Comparison of ENCODE assay signal across 28 cellular contexts in genomic region chr1:62090016-62090415, GRCh38.
"Had no signal": no experiment of that assay in that cellular context is flagged by ENCODE, and none has a peak within 500 bp of the region (broad histone marks: within the 10 kb centered on the region; RNA-seq: fewer than 3 reads in every experiment).

No MANE protein-coding gene starts in this region.

- H3K27me3 ChIP-seq: ascending aorta, breast epithelium, cardiac muscle cell, colonic mucosa had no signal

- H3K27me3 Mint-ChIP-seq: activated CD4-positive, alpha-beta memory T cell treated with anti-CD3 and anti-CD28 coated beads, Interleukin-2, amount 10 ng/mL, durations not matched to agents 7 days and 5 days; activated CD4-positive, alpha-beta T cell treated with anti-CD3 and anti-CD28 coated beads, Interleukin-2, amount 10 ng/mL, durations not matched to agents 7 days and 5 days; activated naive CD4-positive, alpha-beta T cell treated with anti-CD3 and anti-CD28 coated beads, Interleukin-2, amount 10 ng/mL, durations not matched to agents 7 days and 5 days; activated naive CD8-positive, alpha-beta T cell treated with anti-CD3 and anti-CD28 coated beads, Interleukin-2, amount 10 ng/mL, durations not matched to agents 7 days and 5 days; activated T-cell treated with anti-CD3 and anti-CD28 coated beads, Interleukin-2, amount 50 U/mL, for 24 hours; brain had no signal

- H3K36me3 ChIP-seq: ascending aorta, breast epithelium, cardiac muscle cell, colonic mucosa had no signal

- ATAC-seq: activated naive CD4-positive, alpha-beta T cell treated with anti-CD3 and anti-CD28 coated beads, Interleukin-2, amount 50 U/mL, for 72 hours; activated T-cell treated with anti-CD3 and anti-CD28 coated beads, Interleukin-2, amount 50 U/mL, for 72 hours; esophagus mucosa; WTC11 had no signal

- H3K4me1 Mint-ChIP-seq: activated CD4-positive, alpha-beta memory T cell treated with anti-CD3 and anti-CD28 coated beads, Interleukin-2, amount 10 ng/mL, durations not matched to agents 7 days and 5 days; activated CD4-positive, alpha-beta T cell treated with anti-CD3 and anti-CD28 coated beads, Interleukin-2, amount 10 ng/mL, durations not matched to agents 7 days and 5 days; activated naive CD4-positive, alpha-beta T cell treated with anti-CD3 and anti-CD28 coated beads, Interleukin-2, amount 10 ng/mL, durations not matched to agents 7 days and 5 days; activated naive CD8-positive, alpha-beta T cell treated with anti-CD3 and anti-CD28 coated beads, Interleukin-2, amount 10 ng/mL, durations not matched to agents 7 days and 5 days; brain had no signal

- H3K4me1 ChIP-seq: ascending aorta, breast epithelium, colonic mucosa had no signal

- H3K4me3 Mint-ChIP-seq: activated CD4-positive, alpha-beta memory T cell treated with anti-CD3 and anti-CD28 coated beads, Interleukin-2, amount 10 ng/mL, durations not matched to agents 7 days and 5 days; activated CD4-positive, alpha-beta T cell treated with anti-CD3 and anti-CD28 coated beads, Interleukin-2, amount 10 ng/mL, durations not matched to agents 7 days and 5 days; activated naive CD4-positive, alpha-beta T cell treated with anti-CD3 and anti-CD28 coated beads, Interleukin-2, amount 10 ng/mL, durations not matched to agents 7 days and 5 days; activated naive CD8-positive, alpha-beta T cell treated with anti-CD3 and anti-CD28 coated beads, Interleukin-2, amount 10 ng/mL, durations not matched to agents 7 days and 5 days; activated T-cell treated with anti-CD3 and anti-CD28 coated beads, Interleukin-2, amount 50 U/mL, for 24 hours; activated T-cell treated with anti-CD3 and anti-CD28 coated beads, Interleukin-2, amount 50 U/mL, for 72 hours; brain; WTC11 had no signal

- H3K27ac ChIP-seq: ascending aorta, breast epithelium, cardiac muscle cell, colonic mucosa, VCaP had no signal

- H3K36me3 Mint-ChIP-seq: activated naive CD4-positive, alpha-beta T cell treated with anti-CD3 and anti-CD28 coated beads, Interleukin-2, amount 10 ng/mL, durations not matched to agents 7 days and 5 days; activated naive CD8-positive, alpha-beta T cell treated with anti-CD3 and anti-CD28 coated beads, Interleukin-2, amount 10 ng/mL, durations not matched to agents 7 days and 5 days had no signal

- H3K9me3 Mint-ChIP-seq: activated CD4-positive, alpha-beta memory T cell treated with anti-CD3 and anti-CD28 coated beads, Interleukin-2, amount 10 ng/mL, durations not matched to agents 7 days and 5 days; activated CD4-positive, alpha-beta T cell treated with anti-CD3 and anti-CD28 coated beads, Interleukin-2, amount 10 ng/mL, durations not matched to agents 7 days and 5 days; activated naive CD4-positive, alpha-beta T cell treated with anti-CD3 and anti-CD28 coated beads, Interleukin-2, amount 10 ng/mL, durations not matched to agents 7 days and 5 days; activated naive CD4-positive, alpha-beta T cell treated with anti-CD3 and anti-CD28 coated beads, Interleukin-2, amount 50 U/mL, for 72 hours; activated naive CD8-positive, alpha-beta T cell treated with anti-CD3 and anti-CD28 coated beads, Interleukin-2, amount 10 ng/mL, durations not matched to agents 7 days and 5 days; activated T-cell treated with anti-CD3 and anti-CD28 coated beads, Interleukin-2, amount 50 U/mL, for 24 hours; activated T-cell treated with anti-CD3 and anti-CD28 coated beads, Interleukin-2, amount 50 U/mL, for 72 hours; brain; WTC11 had no signal

- H3K9me3 ChIP-seq: ascending aorta, breast epithelium, colonic mucosa had no signal

- H3K4me3 ChIP-seq: ascending aorta, breast epithelium, cardiac muscle cell, colonic mucosa had no signal

- H3K27ac Mint-ChIP-seq: activated CD4-positive, alpha-beta memory T cell treated with anti-CD3 and anti-CD28 coated beads, Interleukin-2, amount 10 ng/mL, durations not matched to agents 7 days and 5 days; activated CD4-positive, alpha-beta T cell treated with anti-CD3 and anti-CD28 coated beads, Interleukin-2, amount 10 ng/mL, durations not matched to agents 7 days and 5 days; activated naive CD4-positive, alpha-beta T cell treated with anti-CD3 and anti-CD28 coated beads, Interleukin-2, amount 10 ng/mL, durations not matched to agents 7 days and 5 days; activated naive CD4-positive, alpha-beta T cell treated with anti-CD3 and anti-CD28 coated beads, Interleukin-2, amount 50 U/mL, for 72 hours; activated naive CD8-positive, alpha-beta T cell treated with anti-CD3 and anti-CD28 coated beads, Interleukin-2, amount 10 ng/mL, durations not matched to agents 7 days and 5 days; activated T-cell treated with anti-CD3 and anti-CD28 coated beads, Interleukin-2, amount 50 U/mL, for 24 hours; activated T-cell treated with anti-CD3 and anti-CD28 coated beads, Interleukin-2, amount 50 U/mL, for 72 hours; brain; WTC11 had no signal

- DNase-seq: activated CD4-positive, alpha-beta memory T cell treated with anti-CD3 and anti-CD28 coated beads, Interleukin-2, amount 10 ng/mL, durations not matched to agents 7 days and 5 days; activated CD4-positive, alpha-beta T cell treated with anti-CD3 and anti-CD28 coated beads for 1 hour; activated CD4-positive, alpha-beta T cell treated with anti-CD3 and anti-CD28 coated beads for 4 hours; activated CD4-positive, alpha-beta T cell treated with anti-CD3 and anti-CD28 coated beads, Interleukin-2, amount 10 ng/mL, durations not matched to agents 7 days and 5 days; activated CD4-positive, alpha-beta T cell treated with anti-CD3 and anti-CD28 coated beads, Interleukin-2, amount 50 U/mL, for 4 hours; activated CD8-positive, alpha-beta memory T cell treated with anti-CD3 and anti-CD28 coated beads, Interleukin-2, amount 50 U/mL, for 48 hours; activated gamma-delta T cell; activated naive CD4-positive, alpha-beta T cell; activated naive CD4-positive, alpha-beta T cell treated with anti-CD3 and anti-CD28 coated beads, Interleukin-2, amount 10 ng/mL, durations not matched to agents 7 days and 5 days; activated naive CD8-positive, alpha-beta T cell treated with anti-CD3 and anti-CD28 coated beads, Interleukin-2, amount 10 ng/mL, durations not matched to agents 7 days and 5 days; activated T-cell treated with anti-CD3 and anti-CD28 coated beads for 4 hours; activated T-cell treated with anti-CD3 and anti-CD28 coated beads, Interleukin-2, amount 50 U/mL, for 24 hours; activated T-cell treated with anti-CD3 and anti-CD28 coated beads, Interleukin-2, amount 50 U/mL, for 72 hours; central memory CD4-positive, alpha-beta T cell; cerebellar nuclear complex; colonic mucosa; effector CD8-positive, alpha-beta T cell; foreskin fibroblast; head of caudate nucleus; T-helper 2 cell had no signal
